Comparison of ENCODE assay signal across 4 cellular contexts in genomic region chr7:117245703-117246102, GRCh38.
DNase-seq lines count a peak whose midpoint lies in the region; ATAC-seq, FAIRE-seq and TF ChIP-seq lines count a peak whose summit lies in the region.
"Not testable (repeated sequence)": the region's sequence is repeated elsewhere in the genome, so short reads cannot be mapped to it uniquely, and the experiment has no call there.

No MANE protein-coding gene starts in this region.

- H3K4me2 ChIP-seq in GM12878 (ENCODE audit: control insufficient read depth, insufficient read depth); K562 (ENCODE audit: insufficient read depth, low read length); HepG2 (ENCODE audit: low read depth, low read length): not testable (repeated sequence)

- intact Hi-C loops in GM12878 (cut with micrococcal nuclease; ENCODE audit: unreplicated experiment); K562 (cut with micrococcal nuclease); HepG2 (cut with micrococcal nuclease; ENCODE audit: unreplicated experiment): not testable (repeated sequence)

- BruUV-seq in GM12878 (replicated peaks; lab: Mats Ljungman, UMichigan); K562 (replicated peaks; lab: Mats Ljungman, UMichigan); HepG2 (replicated peaks; lab: Mats Ljungman, UMichigan): not testable (repeated sequence)

- POLR2A ChIA-PET in HEK293 (lab: Yijun Ruan, JAX); GM12878 (lab: Charles Lee); HepG2 (lab: Yijun Ruan, JAX): not testable (repeated sequence)
- POLR2A ChIA-PET in K562 (lab: Yijun Ruan, JAX) = interaction anchor here (0.9 kb wide), 1 partner anchor 16 kb away, joined by 3 read pairs; no protein-coding TSS in a partner anchor

- not testable (repeated sequence) for TF ChIP-seq CTCF in HEK293 (tag by site-specific recombination; IDR thresholded peaks at IDR 0.05); GM12878 (IDR thresholded peaks at IDR 0.05 in 2 of 3, conservative IDR thresholded peaks at IDR 0.05 in 1 of 3; ENCODE audit: control insufficient read depth in 2 of 3, extremely low read depth in 1 of 3, insufficient read depth in 1 of 3, low read depth in 3 of 3, low read length in 3 of 3); K562 (IDR thresholded peaks at IDR 0.05 in 2 of 3, conservative IDR thresholded peaks at IDR 0.05 in 1 of 3; ENCODE audit: insufficient read depth in 2 of 3, low read depth in 1 of 3, low read length in 3 of 3); HepG2 (CRISPR knock-in tag; IDR thresholded peaks at IDR 0.05)

- TF ChIP-seq RAD21 in GM12878 (IDR thresholded peaks at IDR 0.05; ENCODE audit: insufficient read depth, low read depth, low read length); K562 (CRISPR knock-in tag; conservative IDR thresholded peaks at IDR 0.05 in 1 of 2, IDR thresholded peaks at IDR 0.05 in 1 of 2); HepG2 (CRISPR knock-in tag; IDR thresholded peaks at IDR 0.05): not testable (repeated sequence)

- 44% methylated on average over 2 of the region's 2 CpGs for WGBS in GM12878 (ENCODE audit: insufficient coverage, insufficient replicate concordance, low lambda C conversion rate, missing lambda C conversion rate)
- 2% methylated on average over 2 of the region's 2 CpGs for WGBS in K562 (ENCODE audit: insufficient coverage, low coverage, missing lambda C conversion rate)
- WGBS in HepG2 (ENCODE audit: low lambda C conversion rate) = 7% methylated on average over 2 of the region's 2 CpGs

- H3K27me3 ChIP-seq in GM12878 (replicated peaks in 1 of 2; ENCODE audit: control insufficient read depth in 2 of 2, insufficient read depth in 2 of 2, low read length in 1 of 2); HepG2 (ENCODE audit: control insufficient read depth in 1 of 2, insufficient read depth in 2 of 2, low read length in 2 of 2): not testable (repeated sequence)
- H3K27me3 ChIP-seq in K562 (ENCODE audit: control insufficient read depth in 2 of 2, insufficient read depth in 2 of 2, low read length in 2 of 2) = peaks cover 0 to 15% of the 10 kb centered on the region in 2 experiments; a peak in 3 of 5 replicates

- H4K20me1 ChIP-seq in GM12878 (ENCODE audit: control insufficient read depth, insufficient read depth); K562 (replicated peaks; ENCODE audit: control insufficient read depth, insufficient read depth, low read length); HepG2 (ENCODE audit: insufficient read depth, low read length): not testable (repeated sequence)

- CTCF ChIA-PET in HEK293 (lab: Yijun Ruan, JAX) = interaction anchor here (0.7 kb wide), 1 partner anchor 33 kb away, joined by 3 read pairs; no protein-coding TSS in a partner anchor
- CTCF ChIA-PET in GM12878 (lab: Yijun Ruan, JAX); K562 (lab: Yijun Ruan, JAX; ENCODE audit: low intra/inter-chr PET ratio); HepG2 (lab: Yijun Ruan, JAX; ENCODE audit: low intra/inter-chr PET ratio, low total read pairs): not testable (repeated sequence)

- not testable (repeated sequence) for H3K4me3 ChIP-seq in HEK293 (ENCODE audit: low read depth, low read length); GM12878; K562; HepG2 (replicated peaks in 1 of 3; ENCODE audit: insufficient read depth in 1 of 3, low read depth in 2 of 3, low read length in 3 of 3)

- not testable (repeated sequence) for H3K27ac ChIP-seq in HEK293 (ENCODE audit: extremely low read depth, low read depth, low read length); GM12878 (ENCODE audit: control insufficient read depth, insufficient read depth); K562 (ENCODE audit: extremely low read depth, low read depth, low read length); HepG2 (ENCODE audit: extremely low read length, insufficient read depth, low read length)

- not testable (repeated sequence) for DNase-seq in GM12878 (ENCODE audit: low read depth, low spot score); K562 (ENCODE audit: extremely low read depth in 1 of 4, low spot score in 3 of 4); HepG2 (ENCODE audit: low spot score)

- not testable (repeated sequence) for H3K4me1 ChIP-seq in HEK293 (ENCODE audit: control insufficient read depth, insufficient read depth, low read length); GM12878 (ENCODE audit: control insufficient read depth, insufficient read depth, low read length); K562 (replicated peaks in 1 of 2; ENCODE audit: control insufficient read depth in 2 of 2, insufficient read depth in 2 of 2, low read length in 2 of 2); HepG2 (ENCODE audit: insufficient read depth, low read length)

- FAIRE-seq in GM12878 (lab: Jason Lieb, UNC); K562 (lab: Jason Lieb, UNC); HepG2 (lab: Jason Lieb, UNC): not testable (repeated sequence)

- TF ChIP-seq POLR2A in GM12878 (IDR thresholded peaks at IDR 0.05; ENCODE audit: low read depth, low read length); K562 (conservative IDR thresholded peaks at IDR 0.05); HepG2 (IDR thresholded peaks at IDR 0.05; ENCODE audit: insufficient read depth in 1 of 2, low read depth in 2 of 2, low read length in 2 of 2): not testable (repeated sequence)

- SMC1A ChIA-PET in GM12878 (lab: Charles Lee; ENCODE audit: uncharacterized antibody, unreplicated experiment) = interaction anchor here (0.9 kb wide), 1 partner anchor 14 kb away, joined by 3 read pairs; no protein-coding TSS in a partner anchor

- not testable (repeated sequence) for H3K79me2 ChIP-seq in GM12878 (ENCODE audit: control insufficient read depth, insufficient read depth, low read length); K562 (ENCODE audit: control insufficient read depth, insufficient read depth, low read length); HepG2 (ENCODE audit: insufficient read depth, low read length)

- not testable (repeated sequence) for H3K36me3 ChIP-seq in HEK293 (ENCODE audit: control insufficient read depth in 2 of 2, insufficient read depth in 1 of 2, low read length in 2 of 2); GM12878 (ENCODE audit: control insufficient read depth in 2 of 2, insufficient read depth in 2 of 2, low read length in 1 of 2); K562 (ENCODE audit: control insufficient read depth, insufficient read depth, low read length); HepG2 (replicated peaks in 1 of 2; ENCODE audit: control insufficient read depth in 1 of 2, insufficient read depth in 2 of 2, low read length in 2 of 2)

- H3K9me3 ChIP-seq in HEK293 (ENCODE audit: control insufficient read depth, insufficient read depth, low read depth, low read length); GM12878 (replicated peaks; ENCODE audit: control insufficient read depth, insufficient read depth, low read length); K562 (replicated peaks; ENCODE audit: control insufficient read depth, insufficient read depth, low read depth, low read length); HepG2 (ENCODE audit: low read length): not testable (repeated sequence)

- RAD21 ChIA-PET in GM12878 (lab: Charles Lee; ENCODE audit: unreplicated experiment) = not testable (repeated sequence)

- ATAC-seq in GM12878, K562, HepG2: not testable (repeated sequence)

- in situ Hi-C loops in GM12878 (cut with MboI); K562 (cut with MboI); HepG2 (cut with HindIII; ENCODE audit: extremely low pct_ligation_motif_present, low pct_unique_long_range_greater_than_20kb): not testable (repeated sequence)

- TF ChIP-seq EP300 in GM12878 (IDR thresholded peaks at IDR 0.05; ENCODE audit: borderline replicate concordance in 1 of 2, control insufficient read depth in 1 of 2, low read depth in 2 of 2, low read length in 2 of 2); K562 (IDR thresholded peaks at IDR 0.05; ENCODE audit: low read length); HepG2 (IDR thresholded peaks at IDR 0.05; ENCODE audit: low read depth in 2 of 2, low read length in 2 of 2); HepG2 (CRISPR knock-in tag; IDR thresholded peaks at IDR 0.05; ENCODE audit: borderline replicate concordance): not testable (repeated sequence)

- H3K9me1 ChIP-seq in K562 (ENCODE audit: control insufficient read depth, insufficient read depth, low read length) = not testable (repeated sequence)

- not testable (repeated sequence) for H2AFZ ChIP-seq in GM12878 (ENCODE audit: control insufficient read depth, low read depth, low read length); K562 (ENCODE audit: low read depth, low read length); HepG2 (ENCODE audit: low read length)

- H3K9ac ChIP-seq in GM12878 (ENCODE audit: control insufficient read depth, insufficient read depth, low read length); K562 (ENCODE audit: insufficient read depth in 1 of 2, low read depth in 2 of 2, low read length in 2 of 2); HepG2 (ENCODE audit: insufficient read depth, low read depth, low read length): not testable (repeated sequence)

TF ChIP-seq in HEK293, 187 proteins besides CTCF, POLR2A, EP300 and RAD21:
- TF ChIP-seq SETDB1 (IDR thresholded peaks at IDR 0.05; ENCODE audit: insufficient read length, low read length) = peak; percentile 22

TF ChIP-seq in GM12878, 131 proteins besides CTCF, POLR2A, EP300 and RAD21:
- TF ChIP-seq KLF5 (IDR thresholded peaks at IDR 0.05; ENCODE audit: partially characterized antibody) = peak; percentile 40
TF ChIP-seq in GM12878: peak in this region for 1; not testable (repeated sequence) for 130.

TF ChIP-seq in K562, 482 proteins besides CTCF, POLR2A, EP300 and RAD21 (continues in another document):
- peak; percentile 99 for TF ChIP-seq ZNF431 (CRISPR knock-in tag; IDR thresholded peaks at IDR 0.05)

TF ChIP-seq in HepG2, 621 proteins besides CTCF, POLR2A, EP300 and RAD21:
- TF ChIP-seq ZNF431 (CRISPR knock-in tag; IDR thresholded peaks at IDR 0.05; ENCODE audit: borderline replicate concordance, low read depth) = peak; percentile 60; the same call in 1 of the 2 replicates
